In genomic region chr10:17599089-17599488, GRCh38 we compare ENCODE assay signal across 10 cellular contexts. TPM values are rescaled to one million over a fixed set of nuclear protein-coding genes. Genes with fewer than 3 reads are reported as not detected.
A peak's percentile ranks its signal among the peaks of the same experiment; 100 is the strongest.
DNase-seq lines count a peak whose midpoint lies in the region; ATAC-seq and TF ChIP-seq lines count a peak whose summit lies in the region.
"Had no signal": no experiment of that assay in that cellular context is flagged by ENCODE, and none has a peak within 500 bp of the region (broad histone marks: within the 10 kb centered on the region; RNA-seq: fewer than 3 reads in every experiment).

No MANE protein-coding gene starts in this region.

- TF ChIP-seq CTCF in WI38 (IDR thresholded peaks at IDR 0.05; ENCODE audit: low read depth, low read length) (peak; percentile 29; the same call in 1 of the 2 replicates), lower lobe of right lung (IDR thresholded peaks at IDR 0.05) (peak; percentile 25), GM20000 (IDR thresholded peaks at IDR 0.05; ENCODE audit: extremely low read depth, missing control alignments) (no peak), lower leg skin (IDR thresholded peaks at IDR 0.05) (no peak)

- DNase-seq in EL (peak; percentile 33), HT-29 (ENCODE audit: low spot score) (peak; percentile 17), lower lobe of right lung (no peak), GM20000 (ENCODE audit: low spot score) (no peak), NCI-H2227 (lab: John Stamatoyannopoulos, UW; ENCODE audit: unreplicated experiment) (no peak), T-helper 9 cell (no peak), lower leg skin (ENCODE audit: low spot score in 2 of 2) (no peak)

- no peaks in the 10 kb centered on the region for H3K27me3 ChIP-seq in lower lobe of right lung (ENCODE audit: low read depth)

- no peaks in the 10 kb centered on the region for H3K9me3 ChIP-seq in lower lobe of right lung

- H3K4me3 ChIP-seq in WI38 (ENCODE audit: low read depth, low read length): no peak overlapping the region
- no peak overlapping the region for H3K4me3 ChIP-seq in lower lobe of right lung
- no peak overlapping the region for H3K4me3 ChIP-seq in lower leg skin (ENCODE audit: low read depth, poor library complexity, severe bottlenecking)

- no peak for ATAC-seq in lower lobe of right lung
- ATAC-seq: T-cell had no signal

- 61 to 64% methylated on average over 8 of the region's 8 CpGs for WGBS in lower leg skin, 2 donors

- no peak for TF ChIP-seq POLR2A in lower leg skin (IDR thresholded peaks at IDR 0.05)

- H3K27ac ChIP-seq in lower lobe of right lung: no peak overlapping the region
- H3K27ac ChIP-seq: epithelial cell of prostate had no signal

- intact Hi-C loops in lower lobe of right lung (cut with DNase I): no loop called here
- intact Hi-C loops in lower leg skin (cut with DNase I; ENCODE audit: low total_unique reads): no loop called here

- H3K36me3 ChIP-seq in lower lobe of right lung: no peaks in the 10 kb centered on the region

- H3K4me1 ChIP-seq in lower lobe of right lung: no peaks in the 10 kb centered on the region

RNA-seq across cellular contexts. Expression of gene HACD1, which starts 18.1 kb away (rescaled TPM):
- 28.9 and 35.8 TPM in 2 replicates for total RNA-seq in HT-29 (2014; rRNA removed; shearing (Covaris generic))
- total RNA-seq in lower lobe of right lung (20.4 TPM), lower leg skin (1 to 10 TPM in 3 of 4 donors, under 1 TPM in 1; 0.80 to 4.1 (median 2.7) TPM)

RNA-seq across cellular contexts. Expression of gene STAM, which starts 44.9 kb away (rescaled TPM):
- 10.7 and 21.5 TPM in 2 replicates for total RNA-seq in HT-29 (2014; rRNA removed; shearing (Covaris generic))
- total RNA-seq in lower lobe of right lung (30.3 TPM), lower leg skin (10 to 100 TPM; 13.2 to 21.4 (median 17.9) TPM)

Comparison
In these comparisons a context has a peak if more than half of its experiments do, and no peak if none do; other contexts are left out.
1. DNase-seq: peak in EL (single experiment) and HT-29 (single experiment); none in lower lobe of right lung (single experiment), GM20000 (single experiment), NCI-H2227 (single experiment), T-helper 9 cell (single experiment) and lower leg skin (0 of 2).
2. CTCF ChIP-seq: peak in WI38 (single experiment) and lower lobe of right lung (single experiment); none in GM20000 (single experiment) and lower leg skin (0 of 3).